Comparison of ENCODE assay signal across 7 cellular contexts in the genomic region with DNA sequence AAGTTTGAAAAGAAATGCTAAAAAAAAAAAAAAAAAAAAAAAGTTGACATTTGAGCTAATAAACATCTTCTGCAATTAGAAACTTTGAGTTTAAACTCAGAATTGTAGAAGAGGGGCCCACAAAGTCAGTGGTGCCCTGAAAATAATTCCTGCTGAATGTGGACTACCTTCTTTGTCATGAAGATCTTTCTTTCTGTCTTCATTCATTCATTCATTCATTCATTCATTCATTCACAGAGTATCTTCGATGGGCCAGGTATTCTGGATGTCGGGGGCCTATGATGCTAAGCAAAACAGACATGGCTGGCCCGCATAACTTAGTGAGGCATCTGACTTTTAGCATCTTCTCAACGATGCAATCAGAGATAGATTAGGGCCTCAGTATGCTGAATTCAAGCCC.
"Had no signal": no experiment of that assay in that cellular context is flagged by ENCODE, and none has a peak within 500 bp of the region (broad histone marks: within the 10 kb centered on the region; RNA-seq: fewer than 3 reads in every experiment).

No MANE protein-coding gene starts in this region.

- H3K9me3 Mint-ChIP-seq: IgD-negative memory B cell had no signal

- H3K4me3 ChIP-seq: GM23248 had no signal

- H3K9ac ChIP-seq: GM23248 had no signal

- FAIRE-seq: H1, HTR-8/SVneo had no signal

- DNase-seq: GM23248, H9, HCEC 1CT, KG1 had no signal

- H3K27ac Mint-ChIP-seq: H9, IgD-negative memory B cell had no signal

- H3K27ac ChIP-seq: GM23248 had no signal

- H2AFZ ChIP-seq: GM23248 had no signal

- H3K4me3 Mint-ChIP-seq: H9, IgD-negative memory B cell had no signal
